25 cellular contexts compared by ENCODE assay signal in genomic region chr7:80823066-80823465, GRCh38.
A peak's percentile ranks its signal among the peaks of the same experiment; 100 is the strongest.
DNase-seq lines count a peak whose midpoint lies in the region; FAIRE-seq and TF ChIP-seq lines count a peak whose summit lies in the region.
"Had no signal": no experiment of that assay in that cellular context is flagged by ENCODE, and none has a peak within 500 bp of the region (broad histone marks: within the 10 kb centered on the region; RNA-seq: fewer than 3 reads in every experiment).

No MANE protein-coding gene starts in this region.

- no peaks in the 10 kb centered on the region for H3K9me3 ChIP-seq in WERI-Rb-1 (ENCODE audit: severe bottlenecking)
- H3K9me3 ChIP-seq in kidney (ENCODE audit: control insufficient read depth in 1 of 2, low read length in 2 of 2), result no peaks in the 10 kb centered on the region
- H3K9me3 ChIP-seq: BLaER1 treated with 17β-estradiol and CSF1 and Interleukin-3, amounts not matched to agents 10 nM and 100 nM; Caco-2; SJCRH30 had no signal

- no peaks in the 10 kb centered on the region for H3K36me3 ChIP-seq in WERI-Rb-1
- no peaks in the 10 kb centered on the region for H3K36me3 ChIP-seq in kidney (ENCODE audit: control insufficient read depth in 1 of 2, insufficient read depth in 2 of 2, low read length in 2 of 2)
- H3K36me3 ChIP-seq: BLaER1 treated with 17β-estradiol and CSF1 and Interleukin-3, amounts not matched to agents 10 nM and 100 nM had no signal

- no peaks in the 10 kb centered on the region for H3K27me3 ChIP-seq in WERI-Rb-1 (ENCODE audit: insufficient read depth, low read depth, severe bottlenecking)
- H3K27me3 ChIP-seq: BLaER1 treated with 17β-estradiol and CSF1 and Interleukin-3, amounts not matched to agents 10 nM and 100 nM; SJCRH30 had no signal

- H3K4me1 ChIP-seq in kidney (ENCODE audit: control insufficient read depth in 1 of 2, insufficient read depth in 1 of 2, low read depth in 1 of 2, low read length in 2 of 2), result no peaks in the 10 kb centered on the region
- H3K4me1 ChIP-seq: BLaER1 treated with 17β-estradiol and CSF1 and Interleukin-3, amounts not matched to agents 10 nM and 100 nM; SJCRH30 had no signal

- no peak overlapping the region for H3K9ac ChIP-seq in kidney (ENCODE audit: low read length in 2 of 2)
- H3K9ac ChIP-seq: BLaER1 treated with 17β-estradiol and CSF1 and Interleukin-3, amounts not matched to agents 10 nM and 100 nM had no signal

- H3K4me3 ChIP-seq in WERI-Rb-1 (ENCODE audit: low read depth, low read length), result peak overlapping the region; percentile 12; the same call in 1 of the 2 replicates
- H3K4me3 ChIP-seq in kidney (ENCODE audit: low read length in 2 of 2), result no peak overlapping the region
- H3K4me3 ChIP-seq: BLaER1 treated with 17β-estradiol and CSF1 and Interleukin-3, amounts not matched to agents 10 nM and 100 nM; SJCRH30 had no signal

- FAIRE-seq in kidney (lab: Jason Lieb, UNC), result no peak

- DNase-seq in NCI-H510A treated with DMSO at 0.1 percent for 48 hours (lab: John Stamatoyannopoulos, UW) (peak; percentile 5), NCI-H510A (lab: John Stamatoyannopoulos, UW) (no peak), NCI-H748 (lab: John Stamatoyannopoulos, UW; ENCODE audit: unreplicated experiment) (peak; percentile 29), WERI-Rb-1 (no peak), kidney (no peak)
- DNase-seq in activated CD4-positive, alpha-beta T cell treated with anti-CD3 and anti-CD28 coated beads, Interleukin-2, amount 50 U/mL, for 1 hour, result no peak
- DNase-seq in activated T-cell treated with anti-CD3 and anti-CD28 coated beads, Interleukin-2, amount 50 U/mL, for 48 hours, result no peak
- no peak for DNase-seq in stimulated activated CD4-positive, alpha-beta T cell treated with anti-CD3 and anti-CD28 coated beads, Interleukin-12 subunit alpha, Interleukin-12 subunit beta, amount 100 ng/mL, for 4 hours
- DNase-seq: ACHN; Caco-2; CD4-positive, alpha-beta memory T cell; DMS153; GDM1; H7; KG1; NCI-H1092 treated with DMSO at 0.1 percent for 48 hours; NCI-H1436 treated with DMSO at 0.1 percent for 48 hours; NCI-H1930; NCI-H2227 treated with DMSO at 0.1 percent for 48 hours; NCI-H526; NK-92 treated with Interleukin-12 subunit alpha and Interleukin-12 subunit beta, amount 100 ng/mL, for 24 hours; SJCRH30; T-helper 1 cell had no signal

- intact Hi-C loops in kidney (cut with DNase I), result no loop called here

- TF ChIP-seq CTCF in WERI-Rb-1 (IDR thresholded peaks at IDR 0.05; ENCODE audit: low read depth, low read length) (no peak), kidney (IDR thresholded peaks at IDR 0.05; ENCODE audit: borderline replicate concordance, extremely low read depth, insufficient read depth) (no peak)

- H3K27ac ChIP-seq in WERI-Rb-1, result peak overlapping the region; percentile 47
- H3K27ac ChIP-seq in kidney (ENCODE audit: low read depth in 2 of 2, low read length in 2 of 2), result no peak overlapping the region
- H3K27ac ChIP-seq: 22Rv1; BLaER1 treated with 17β-estradiol and CSF1 and Interleukin-3, amounts not matched to agents 10 nM and 100 nM; SJCRH30 had no signal

Comparison
In these comparisons a context has a peak if more than half of its experiments do, and no peak if none do; other contexts are left out.
1. DNase-seq: peak in NCI-H510A treated with DMSO at 0.1 percent for 48 hours (single experiment) and NCI-H748 (single experiment); none in NCI-H510A (single experiment), WERI-Rb-1 (single experiment), kidney (single experiment), activated CD4-positive, alpha-beta T cell treated with anti-CD3 and anti-CD28 coated beads, Interleukin-2, amount 50 U/mL, for 1 hour (single experiment), activated T-cell treated with anti-CD3 and anti-CD28 coated beads, Interleukin-2, amount 50 U/mL, for 48 hours (0 of 2) and stimulated activated CD4-positive, alpha-beta T cell treated with anti-CD3 and anti-CD28 coated beads, Interleukin-12 subunit alpha, Interleukin-12 subunit beta, amount 100 ng/mL, for 4 hours (single experiment).